Comparison of ENCODE assay signal across 8 cellular contexts in the genomic region with DNA sequence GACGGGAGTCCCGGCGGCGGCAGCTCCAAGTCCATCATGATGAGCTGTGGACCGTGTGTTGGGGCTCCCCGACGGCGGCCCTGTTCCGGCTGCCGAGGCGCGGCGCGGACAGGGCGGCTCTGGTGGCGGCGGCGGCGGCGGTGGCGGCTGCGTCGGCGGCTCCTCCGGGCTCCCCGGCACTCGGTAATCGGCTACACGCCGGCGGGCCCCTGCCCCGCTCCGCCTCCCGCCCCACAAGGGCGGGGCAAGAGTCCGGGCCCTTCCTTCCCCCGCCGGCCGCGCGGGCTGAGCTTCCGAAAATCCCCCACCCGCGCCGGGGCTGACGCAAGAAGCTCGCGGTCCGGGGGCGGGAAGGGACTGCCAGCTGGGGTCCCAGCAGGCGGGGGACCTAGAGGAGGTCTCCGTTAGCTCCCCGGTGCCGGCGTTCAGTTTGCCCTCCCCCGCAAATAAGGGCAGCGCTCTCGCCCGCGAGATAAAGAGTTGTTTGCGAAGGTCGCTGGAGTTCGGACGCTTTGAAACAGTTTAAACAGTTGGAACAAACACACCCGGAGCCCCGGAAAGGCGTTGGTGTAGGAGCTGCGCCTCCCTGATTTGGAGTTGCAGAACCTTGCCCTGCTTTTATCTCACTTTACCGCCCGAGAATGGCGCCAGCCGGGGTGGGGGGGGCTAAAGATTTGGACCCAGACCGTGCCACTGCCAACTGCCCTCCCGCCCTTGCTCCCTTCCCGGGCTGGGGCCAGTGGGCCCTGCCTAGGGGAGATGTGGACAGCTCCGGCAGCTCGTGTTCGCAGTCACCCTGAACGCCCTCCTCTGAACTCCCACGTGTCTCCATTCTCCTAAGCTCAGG. TPM values are rescaled to one million over a fixed set of nuclear protein-coding genes. Genes with fewer than 3 reads are reported as not detected.
DNase-seq lines count a peak whose midpoint lies in the region; ATAC-seq, FAIRE-seq and TF ChIP-seq lines count a peak whose summit lies in the region.

A gene (minus strand): TSS at position 189 of the 847 bp plus-strand sequence. CDS start 151 bp downstream, at position 38.

- FAIRE-seq in kidney (lab: Jason Lieb, UNC), result no peak

- H3K27ac ChIP-seq in kidney (ENCODE audit: low read depth in 2 of 2, low read length in 2 of 2), result peak within 1 kb of the TSS; percentile 99

- no peaks in the 10 kb centered on the region for H3K9me3 ChIP-seq in kidney (ENCODE audit: control insufficient read depth in 1 of 2, low read length in 2 of 2)

- TF ChIP-seq CTCF in kidney (IDR thresholded peaks at IDR 0.05; ENCODE audit: borderline replicate concordance, extremely low read depth, insufficient read depth), result no peak

- intact Hi-C loops in kidney (cut with DNase I), result no loop called here

- H3K36me3 ChIP-seq in kidney (ENCODE audit: control insufficient read depth in 1 of 2, insufficient read depth in 2 of 2, low read length in 2 of 2), result no peaks in the 10 kb centered on the region

- peak; percentile 69 for TF ChIP-seq POLR2A in GM19099 (IDR thresholded peaks at IDR 0.05; ENCODE audit: extremely low read depth, insufficient read length, low read depth)

- peaks cover 8 to 13% of the 10 kb centered on the region in 2 donors for H3K4me1 ChIP-seq in kidney (ENCODE audit: control insufficient read depth in 1 of 2, insufficient read depth in 1 of 2, low read depth in 1 of 2, low read length in 2 of 2)

- H3K4me3 ChIP-seq in kidney (ENCODE audit: low read length in 2 of 2), result peak within 1 kb of the TSS; percentile 75 to 77

- peak within 1 kb of the TSS; percentile 89 to 94 for H3K9ac ChIP-seq in kidney (ENCODE audit: low read length in 2 of 2)

- DNase-seq in AML-193 (lab: John Stamatoyannopoulos, UW), result peak; percentile 67 to 80
- DNase-seq in NCI-H510A (lab: John Stamatoyannopoulos, UW), result peak; percentile 89
- DNase-seq in activated CD4-positive, alpha-beta T cell treated with anti-CD3 and anti-CD28 coated beads for 24 hours (ENCODE audit: low read depth in 2 of 2), result peak; percentile 89 to 94
- DNase-seq in cerebellum (ENCODE audit: low spot score), result peak; percentile 91
- DNase-seq in kidney, result peak; percentile 98
- DNase-seq in stimulated activated CD4-positive, alpha-beta T cell treated with anti-CD3 and anti-CD28 coated beads, Interleukin-15, amount 100 ng/mL, for 1 hour (ENCODE audit: low read depth in 1 of 2, low spot score in 1 of 2), result peak; percentile 84 to 98

- ATAC-seq in HG03354 (IDR thresholded peaks at IDR 0.05; ENCODE audit: poor library complexity, severe bottlenecking, unreplicated experiment), result peak; percentile 65

RNA-seq across cellular contexts. Expression of the gene that starts here (rescaled TPM):
- total RNA-seq in cerebellum (21.1 TPM), kidney (149 TPM)
- polyA plus RNA-seq in kidney (ENCODE audit: insufficient read depth, low read depth, low replicate concordance), result 105 TPM

Comparison
In these comparisons a context has a peak if more than half of its experiments do, and no peak if none do; other contexts are left out.
1. Peak in every context shown above with its lines: DNase-seq, ATAC-seq, H3K4me3 ChIP-seq and H3K27ac ChIP-seq.